ENCODE assay signal across 15 cellular contexts in the genomic region with DNA sequence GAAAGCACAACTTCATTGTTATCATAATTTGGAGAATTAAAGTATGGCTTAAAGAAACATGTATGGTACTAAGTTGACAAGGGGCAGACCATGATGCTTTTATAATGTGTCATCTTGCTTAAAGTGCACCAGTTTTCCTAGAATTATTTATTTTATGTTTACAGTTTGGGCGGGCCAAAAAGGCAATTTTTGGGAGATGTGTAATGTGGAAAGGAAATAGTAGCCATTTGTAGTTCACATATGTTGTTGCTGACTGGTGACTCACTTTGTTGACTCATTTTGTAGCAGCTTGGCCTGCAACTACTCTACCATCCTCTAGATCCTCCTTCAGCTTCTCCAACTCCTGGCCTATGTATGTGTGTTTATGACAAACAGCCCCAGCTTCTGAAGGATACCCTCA.
DNase-seq lines count a peak whose midpoint lies in the region; ATAC-seq and TF ChIP-seq lines count a peak whose summit lies in the region.
"Had no signal": no experiment of that assay in that cellular context is flagged by ENCODE, and none has a peak within 500 bp of the region (broad histone marks: within the 10 kb centered on the region; RNA-seq: fewer than 3 reads in every experiment).

No MANE protein-coding gene starts in this region.

- peaks cover 3% of the 10 kb centered on the region for H3K9me3 Mint-ChIP-seq in stimulated activated memory B cell treated with anti-CD40 and anti-IgM and Interleukin-4, amounts not matched to agents 10 μg/mL and 1 μg/mL and 100 μg/mL, for 72 hours

- H3K4me3 ChIP-seq in HFF-Myc (replicated peaks; ENCODE audit: low read depth, low read length), result no peak overlapping the region

- peaks cover 34% of the 10 kb centered on the region for H3K36me3 Mint-ChIP-seq in stimulated activated memory B cell treated with anti-CD40 and anti-IgM and Interleukin-4, amounts not matched to agents 10 μg/mL and 1 μg/mL and 100 μg/mL, for 72 hours

- no peak for TF ChIP-seq CTCF in HFF-Myc (IDR thresholded peaks at IDR 0.05; ENCODE audit: low read depth, low read length, missing control alignments)

- peaks cover 10% of the 10 kb centered on the region for H3K4me1 Mint-ChIP-seq in stimulated activated memory B cell treated with anti-CD40 and anti-IgM and Interleukin-4, amounts not matched to agents 10 μg/mL and 1 μg/mL and 100 μg/mL, for 72 hours

- no peak overlapping the region for H3K27ac Mint-ChIP-seq in stimulated activated memory B cell treated with anti-CD40 and anti-IgM and Interleukin-4, amounts not matched to agents 10 μg/mL and 1 μg/mL and 100 μg/mL, for 72 hours
- H3K27ac Mint-ChIP-seq: CD8-positive, alpha-beta T cell had no signal

- DNase-seq in AG08395 (ENCODE audit: low spot score), result peak; percentile 90
- DNase-seq in HFF-Myc (ENCODE audit: extremely low read depth, low read depth), result peak; percentile 89
- peak; percentile 72 for DNase-seq in amniotic stem cell (lab: John Stamatoyannopoulos, UW)
- DNase-seq in foreskin melanocyte, result peak; percentile 35
- no peak for DNase-seq in NCI-H1417 (lab: John Stamatoyannopoulos, UW)
- DNase-seq in glomerular visceral epithelial cell (ENCODE audit: extremely low spot score), result no peak
- DNase-seq: aorta; CD8-positive, alpha-beta T cell; KBM-7; kidney; NCI-H2107; stimulated activated CD4-positive, alpha-beta T cell treated with anti-CD3 and anti-CD28 coated beads, Interleukin-12 subunit alpha, Interleukin-12 subunit beta, amount 100 ng/mL, for 4 hours; T1000 had no signal

- H3K27me3 Mint-ChIP-seq in stimulated activated memory B cell treated with anti-CD40 and anti-IgM and Interleukin-4, amounts not matched to agents 10 μg/mL and 1 μg/mL and 100 μg/mL, for 72 hours, result no peaks in the 10 kb centered on the region

- no peak for ATAC-seq in GM18519 (IDR thresholded peaks at IDR 0.05; ENCODE audit: low FRiP score, unreplicated experiment)
- ATAC-seq in stimulated activated memory B cell treated with anti-CD40 and anti-IgM and Interleukin-4, amounts not matched to agents 10 μg/mL and 1 μg/mL and 100 μg/mL, for 72 hours, result no peak
- ATAC-seq: CD8-positive, alpha-beta T cell had no signal

- H3K4me3 Mint-ChIP-seq in stimulated activated memory B cell treated with anti-CD40 and anti-IgM and Interleukin-4, amounts not matched to agents 10 μg/mL and 1 μg/mL and 100 μg/mL, for 72 hours, result no peak overlapping the region
- H3K4me3 Mint-ChIP-seq: CD8-positive, alpha-beta T cell had no signal

Comparison
In these comparisons a context has a peak if more than half of its experiments do, and no peak if none do; other contexts are left out.
1. DNase-seq: peak in AG08395 (single experiment), HFF-Myc (single experiment), amniotic stem cell (single experiment) and foreskin melanocyte (single experiment); none in NCI-H1417 (0 of 3) and glomerular visceral epithelial cell (single experiment).